22 cellular contexts compared by ENCODE assay signal in the genomic region with DNA sequence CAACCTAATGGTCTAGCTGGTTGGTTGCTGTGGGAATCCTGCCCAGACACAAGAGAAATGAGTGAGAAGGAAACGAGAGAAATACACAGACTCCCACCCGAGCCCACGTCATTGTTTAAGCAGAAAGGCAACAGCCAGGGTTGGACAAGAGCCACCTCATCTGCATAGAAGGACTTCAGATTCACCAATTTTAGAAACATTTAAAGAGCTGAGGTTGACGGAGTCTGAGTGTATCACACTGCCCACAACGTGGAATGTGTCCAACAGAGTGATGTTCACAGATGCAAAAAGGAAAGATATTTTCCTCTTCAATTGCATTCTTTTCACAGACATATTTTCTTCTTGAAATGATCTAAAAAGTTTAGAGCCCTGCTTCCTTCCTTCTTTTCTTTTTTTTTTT.
DNase-seq lines count a peak whose midpoint lies in the region; FAIRE-seq and TF ChIP-seq lines count a peak whose summit lies in the region.
"Had no signal": no experiment of that assay in that cellular context is flagged by ENCODE, and none has a peak within 500 bp of the region (broad histone marks: within the 10 kb centered on the region; RNA-seq: fewer than 3 reads in every experiment).

No MANE protein-coding gene starts in this region.

- no peaks in the 10 kb centered on the region for H3K79me2 ChIP-seq in astrocyte (ENCODE audit: insufficient read depth, low read length)

- no peak overlapping the region for H2AK5ac ChIP-seq in mesenchymal stem cell (ENCODE audit: low read length, severe bottlenecking)

- no peak overlapping the region for H3K14ac ChIP-seq in mesenchymal stem cell (ENCODE audit: low read length in 2 of 2)

- no peak overlapping the region for H2BK5ac ChIP-seq in mesenchymal stem cell (ENCODE audit: low read depth, low read length, poor library complexity, severe bottlenecking)

- peak; percentile 74 for DNase-seq in astrocyte (ENCODE audit: low read depth)
- peak in 6 of 10 donors; percentile 46 to 76 (median 62) for DNase-seq in dorsolateral prefrontal cortex
- no peak for DNase-seq in mesothelial cell of epicardium (ENCODE audit: low spot score in 2 of 2, unreplicated experiment in 2 of 2)
- DNase-seq in superior temporal gyrus (ENCODE audit: extremely low spot score) = peak; percentile 73
- DNase-seq in H4 (ENCODE audit: low spot score) = no peak
- no peak for DNase-seq in mesenchymal stem cell
- no peak for DNase-seq in NCI-H2171 treated with DMSO at 0.1 percent for 48 hours (lab: John Stamatoyannopoulos, UW)
- DNase-seq: Calu3; DMS79 treated with DMSO at 0.1 percent for 48 hours; GF-D8; H7; NCI-H1105 treated with DMSO at 0.1 percent for 48 hours; NCI-H146; NCI-H1930; NCI-H2227 treated with DMSO at 0.1 percent for 48 hours; NCI-H510A; NK-92 treated with Interleukin-12 subunit alpha and Interleukin-12 subunit beta, amount 100 ng/mL, for 24 hours; PC-3; SJCRH30 had no signal

- H3K27me3 ChIP-seq in astrocyte (ENCODE audit: insufficient read depth, low read length) = peaks cover 29% of the 10 kb centered on the region
- H3K27me3 ChIP-seq in dorsolateral prefrontal cortex = no peaks in the 10 kb centered on the region
- H3K27me3 ChIP-seq in mesenchymal stem cell (ENCODE audit: control insufficient read depth in 1 of 2, insufficient read depth in 1 of 2, low read length in 2 of 2) = no peaks in the 10 kb centered on the region

- no peaks in the 10 kb centered on the region for H4K20me1 ChIP-seq in astrocyte (ENCODE audit: insufficient read depth, low read length)

- no peak overlapping the region for H3K18ac ChIP-seq in mesenchymal stem cell (ENCODE audit: low read depth in 1 of 2, low read length in 2 of 2)

- WGBS in mesenchymal stem cell = 88% methylated on average over 5 of the region's 5 CpGs

- H3K4ac ChIP-seq in mesenchymal stem cell (ENCODE audit: low read depth in 1 of 2, low read length in 2 of 2) = no peak overlapping the region

- no peak overlapping the region for H4K8ac ChIP-seq in mesenchymal stem cell (ENCODE audit: low read length)

- H3K9me3 ChIP-seq in astrocyte (ENCODE audit: insufficient read depth, low read depth, low read length) (no peaks in the 10 kb centered on the region), mesenchymal stem cell (ENCODE audit: control insufficient read depth, low read length) (no peaks in the 10 kb centered on the region)
- H3K9me3 ChIP-seq: SJCRH30 had no signal

- no peak overlapping the region for H4K91ac ChIP-seq in mesenchymal stem cell (ENCODE audit: low read length)

- no peaks in the 10 kb centered on the region for H3K9me3 Mint-ChIP-seq in astrocyte (ENCODE audit: unreplicated experiment)
- H3K9me3 Mint-ChIP-seq in mesothelial cell of epicardium = no peaks in the 10 kb centered on the region

- H3K27ac Mint-ChIP-seq in astrocyte (ENCODE audit: unreplicated experiment) (no peak overlapping the region), mesothelial cell of epicardium (peak overlapping the region; percentile 58)
- H3K27ac Mint-ChIP-seq: B cell had no signal

- intact Hi-C loops in dorsolateral prefrontal cortex (cut with DNase I) = no loop called here

- no peak overlapping the region for H3K9ac ChIP-seq in astrocyte (ENCODE audit: low read length)
- no peak overlapping the region for H3K9ac ChIP-seq in mesenchymal stem cell (ENCODE audit: low read length)

- H3K27me3 Mint-ChIP-seq in astrocyte (ENCODE audit: low read depth, unreplicated experiment) = peaks cover 1% of the 10 kb centered on the region
- no peaks in the 10 kb centered on the region for H3K27me3 Mint-ChIP-seq in mesothelial cell of epicardium (ENCODE audit: low read depth)

- no peak overlapping the region for H2AFZ ChIP-seq in astrocyte (ENCODE audit: low read depth, low read length)
- H2AFZ ChIP-seq in mesenchymal stem cell (ENCODE audit: low read depth, low read length) = no peak overlapping the region

- no peak for FAIRE-seq in astrocyte (lab: Jason Lieb, UNC)
- FAIRE-seq: GM12892, GM19239 had no signal

- H3K23ac ChIP-seq in mesenchymal stem cell (ENCODE audit: low read length in 2 of 2) = no peak overlapping the region

- H3K4me1 ChIP-seq in astrocyte (ENCODE audit: insufficient read depth, low read length) = no peaks in the 10 kb centered on the region
- no peaks in the 10 kb centered on the region for H3K4me1 ChIP-seq in mesenchymal stem cell (ENCODE audit: control insufficient read depth, insufficient read depth, low read depth, low read length)
- H3K4me1 ChIP-seq: SJCRH30 had no signal

- no peak overlapping the region for H2BK12ac ChIP-seq in mesenchymal stem cell (ENCODE audit: low read length in 2 of 2)

- H2BK120ac ChIP-seq in mesenchymal stem cell (ENCODE audit: low read depth, low read length) = no peak overlapping the region

- H3K36me3 ChIP-seq in astrocyte (ENCODE audit: insufficient read depth, low read length) = no peaks in the 10 kb centered on the region
- H3K36me3 ChIP-seq in mesenchymal stem cell (ENCODE audit: control insufficient read depth in 1 of 2, insufficient read depth in 2 of 2, low read depth in 1 of 2, low read length in 2 of 2) = no peaks in the 10 kb centered on the region
- H3K36me3 ChIP-seq: SJCRH30 had no signal

- H3K36me3 Mint-ChIP-seq in astrocyte (ENCODE audit: low read depth, unreplicated experiment) (peaks cover 3% of the 10 kb centered on the region), mesothelial cell of epicardium (no peaks in the 10 kb centered on the region)

- H3K4me3 ChIP-seq in astrocyte (ENCODE audit: insufficient read depth, low read depth, low read length) = no peak overlapping the region
- peak overlapping the region in 1 of 59 donors; percentile 9 for H3K4me3 ChIP-seq in dorsolateral prefrontal cortex
- H3K4me3 ChIP-seq in mesenchymal stem cell (ENCODE audit: insufficient read depth in 1 of 2, low read depth in 1 of 2, low read length in 2 of 2) = no peak overlapping the region
- H3K4me3 ChIP-seq: SJCRH30 had no signal

- H3K4me3 Mint-ChIP-seq in astrocyte (ENCODE audit: unreplicated experiment) (no peak overlapping the region), mesothelial cell of epicardium (no peak overlapping the region)
- H3K4me3 Mint-ChIP-seq: B cell had no signal

- H3K4me1 Mint-ChIP-seq in astrocyte (ENCODE audit: low read depth, unreplicated experiment) (no peaks in the 10 kb centered on the region), mesothelial cell of epicardium (peaks cover 30% of the 10 kb centered on the region)
- H3K4me1 Mint-ChIP-seq: B cell had no signal

- TF ChIP-seq CTCF in astrocyte (IDR thresholded peaks at IDR 0.05; ENCODE audit: insufficient read depth, low read depth, low read length) = no peak
- TF ChIP-seq CTCF in dorsolateral prefrontal cortex (IDR thresholded peaks at IDR 0.05 in 54 of 56, conservative IDR thresholded peaks at IDR 0.05 in 2 of 56; ENCODE audit: low read depth in 1 of 56, partially characterized antibody in 56 of 56) = no peak
- TF ChIP-seq CTCF in mesothelial cell of epicardium (IDR thresholded peaks at IDR 0.05; ENCODE audit: unreplicated experiment) = no peak

- no peak overlapping the region for H2BK15ac ChIP-seq in mesenchymal stem cell (ENCODE audit: low read depth, poor library complexity, severe bottlenecking)

- no peak overlapping the region for H3K27ac ChIP-seq in astrocyte (ENCODE audit: low read depth, low read length)
- H3K27ac ChIP-seq in dorsolateral prefrontal cortex = peak overlapping the region in 15 of 59 donors; percentile 0 to 56 (median 27)
- H3K27ac ChIP-seq in mesenchymal stem cell (ENCODE audit: low read length, poor library complexity, severe bottlenecking) = no peak overlapping the region
- H3K27ac ChIP-seq: SJCRH30 had no signal

- H3K4me2 ChIP-seq in astrocyte (ENCODE audit: low read length) = no peak overlapping the region
- no peak overlapping the region for H3K4me2 ChIP-seq in mesenchymal stem cell (ENCODE audit: low read length, poor library complexity, severe bottlenecking)

- H3K79me1 ChIP-seq in mesenchymal stem cell (replicated peaks; ENCODE audit: low read length, poor library complexity, severe bottlenecking) = no peaks in the 10 kb centered on the region

Comparison
In these comparisons a context has a peak if more than half of its experiments do, and no peak if none do; other contexts are left out.
1. DNase-seq: peak in astrocyte (single experiment), dorsolateral prefrontal cortex (6 of 10) and superior temporal gyrus (single experiment); none in mesothelial cell of epicardium (0 of 2), H4 (single experiment), mesenchymal stem cell (single experiment) and NCI-H2171 treated with DMSO at 0.1 percent for 48 hours (single experiment).